Comparison of ENCODE assay signal across 17 cellular contexts in genomic region chr19:45100202-45100600, GRCh38. TPM values are rescaled to one million over a fixed set of nuclear protein-coding genes. Genes with fewer than 3 reads are reported as not detected.
DNase-seq lines count a peak whose midpoint lies in the region; ATAC-seq and TF ChIP-seq lines count a peak whose summit lies in the region.
"Had no signal": no experiment of that assay in that cellular context is flagged by ENCODE, and none has a peak within 500 bp of the region (broad histone marks: within the 10 kb centered on the region; RNA-seq: fewer than 3 reads in every experiment).

No MANE protein-coding gene starts in this region.

- H3K27me3 Mint-ChIP-seq in brain, result peaks cover 4% of the 10 kb centered on the region
- H3K27me3 Mint-ChIP-seq: activated CD8-positive, alpha-beta memory T cell treated with anti-CD3 and anti-CD28 coated beads, Interleukin-2, amount 10 ng/mL, durations not matched to agents 7 days and 5 days had no signal

- DNase-seq in NCI-H146 (lab: John Stamatoyannopoulos, UW), result peak; percentile 91
- peak; percentile 48 for DNase-seq in myocyte (ENCODE audit: low read depth)
- no peak for DNase-seq in stimulated activated effector memory CD8-positive, alpha-beta T cell treated with anti-CD3 and anti-CD28 coated beads, Interleukin-12 subunit alpha, Interleukin-12 subunit beta, amount 100 ng/mL, for 72 hours (ENCODE audit: low spot score in 2 of 2)
- no peak for DNase-seq in OCI-M2 (lab: John Stamatoyannopoulos, UW; ENCODE audit: unreplicated experiment)
- DNase-seq: activated CD8-positive, alpha-beta memory T cell treated with anti-CD3 and anti-CD28 coated beads, Interleukin-2, amount 10 ng/mL, durations not matched to agents 7 days and 5 days; activated gamma-delta T cell treated with Interleukin-2 at 50 U/mL for 16 hours; aorta; cortex of kidney; NCI-H2029; NCI-H510A treated with DMSO at 0.1 percent for 48 hours; right cardiac atrium; stimulated activated CD4-positive, alpha-beta T cell treated with anti-CD3 and anti-CD28 coated beads, Interleukin-2, amount 100 ng/mL, for 48 hours had no signal

- H3K4me1 Mint-ChIP-seq in brain, result peaks cover 100% of the 10 kb centered on the region
- peaks cover 89% of the 10 kb centered on the region for H3K4me1 Mint-ChIP-seq in stimulated activated effector memory CD8-positive, alpha-beta T cell treated with anti-CD3 and anti-CD28 coated beads, Interleukin-12 subunit alpha, Interleukin-12 subunit beta, amount 100 ng/mL, for 72 hours

- H3K4me3 Mint-ChIP-seq in brain, result peak overlapping the region in 3 of 5 experiments; percentile 13 to 99 (median 56)
- no peak overlapping the region for H3K4me3 Mint-ChIP-seq in stimulated activated effector memory CD8-positive, alpha-beta T cell treated with anti-CD3 and anti-CD28 coated beads, Interleukin-12 subunit alpha, Interleukin-12 subunit beta, amount 100 ng/mL, for 72 hours
- H3K4me3 Mint-ChIP-seq: activated CD8-positive, alpha-beta memory T cell treated with anti-CD3 and anti-CD28 coated beads, Interleukin-2, amount 10 ng/mL, durations not matched to agents 7 days and 5 days; nephron progenitor cell; T-helper 2 cell treated with Interferon-gamma antibody and Interleukin-4, amounts not matched to agents 5 μg/mL and 100 μg/mL, for 36 hours had no signal

- peak overlapping the region; percentile 5 to 94 (median 84) for H3K27ac Mint-ChIP-seq in brain
- peak overlapping the region; percentile 46 for H3K27ac Mint-ChIP-seq in stimulated activated effector memory CD8-positive, alpha-beta T cell treated with anti-CD3 and anti-CD28 coated beads, Interleukin-12 subunit alpha, Interleukin-12 subunit beta, amount 100 ng/mL, for 72 hours
- H3K27ac Mint-ChIP-seq: activated CD8-positive, alpha-beta memory T cell treated with anti-CD3 and anti-CD28 coated beads, Interleukin-2, amount 10 ng/mL, durations not matched to agents 7 days and 5 days; T-helper 2 cell treated with Interferon-gamma antibody and Interleukin-4, amounts not matched to agents 5 μg/mL and 100 μg/mL, for 36 hours had no signal

- no peaks in the 10 kb centered on the region for H3K36me3 Mint-ChIP-seq in brain
- peaks cover 10% of the 10 kb centered on the region for H3K36me3 Mint-ChIP-seq in stimulated activated effector memory CD8-positive, alpha-beta T cell treated with anti-CD3 and anti-CD28 coated beads, Interleukin-12 subunit alpha, Interleukin-12 subunit beta, amount 100 ng/mL, for 72 hours

- no peak for TF ChIP-seq CTCF in brain (conservative IDR thresholded peaks at IDR 0.05)

- H3K9me3 Mint-ChIP-seq in brain, result no peaks in the 10 kb centered on the region
- no peaks in the 10 kb centered on the region for H3K9me3 Mint-ChIP-seq in stimulated activated effector memory CD8-positive, alpha-beta T cell treated with anti-CD3 and anti-CD28 coated beads, Interleukin-12 subunit alpha, Interleukin-12 subunit beta, amount 100 ng/mL, for 72 hours
- H3K9me3 Mint-ChIP-seq: nephron progenitor cell; T-helper 2 cell treated with Interferon-gamma antibody and Interleukin-4, amounts not matched to agents 5 μg/mL and 100 μg/mL, for 36 hours had no signal

- ATAC-seq in stimulated activated effector memory CD8-positive, alpha-beta T cell treated with anti-CD3 and anti-CD28 coated beads, Interleukin-12 subunit alpha, Interleukin-12 subunit beta, amount 100 ng/mL, for 72 hours, result no peak
- ATAC-seq in GM19324 (IDR thresholded peaks at IDR 0.05; ENCODE audit: low FRiP score, unreplicated experiment) (no peak), HG03175 (IDR thresholded peaks at IDR 0.05; ENCODE audit: unreplicated experiment) (no peak)
- ATAC-seq: activated CD8-positive, alpha-beta memory T cell treated with anti-CD3 and anti-CD28 coated beads, Interleukin-2, amount 10 ng/mL, durations not matched to agents 7 days and 5 days; right cardiac atrium had no signal

RNA-seq across cellular contexts. Expression of gene PPP1R37, which starts 7.2 kb away (rescaled TPM):
- 59.2 TPM for polyA plus RNA-seq in brain (ENCODE audit: insufficient read depth, low read depth, low replicate concordance)
- total RNA-seq in myocyte, result 73.3 and 80.2 TPM in 2 replicates
- 31.6 TPM for polyA plus RNA-seq in myocyte (2012)

RNA-seq across cellular contexts. Expression of gene GEMIN7, which starts 21.1 kb away (rescaled TPM):
- polyA plus RNA-seq in brain (ENCODE audit: insufficient read depth, low read depth, low replicate concordance), result 20.6 TPM
- total RNA-seq in myocyte, result 15.2 and 25.7 TPM in 2 replicates
- 19.8 TPM for polyA plus RNA-seq in myocyte (2012)

RNA-seq across cellular contexts. Expression of gene ZNF296, which starts 23.9 kb away (rescaled TPM):
- 2.1 TPM for polyA plus RNA-seq in brain (ENCODE audit: insufficient read depth, low read depth, low replicate concordance)
- total RNA-seq in myocyte, result not detected in 2 replicates
- polyA plus RNA-seq in myocyte (2012), result 0.19 TPM

Comparison
In these comparisons a context has a peak if more than half of its experiments do, and no peak if none do; other contexts are left out.
1. DNase-seq: peak in NCI-H146 (single experiment) and myocyte (single experiment); none in stimulated activated effector memory CD8-positive, alpha-beta T cell treated with anti-CD3 and anti-CD28 coated beads, Interleukin-12 subunit alpha, Interleukin-12 subunit beta, amount 100 ng/mL, for 72 hours (0 of 2) and OCI-M2 (single experiment).